8 cellular contexts compared by ENCODE assay signal in the genomic region with DNA sequence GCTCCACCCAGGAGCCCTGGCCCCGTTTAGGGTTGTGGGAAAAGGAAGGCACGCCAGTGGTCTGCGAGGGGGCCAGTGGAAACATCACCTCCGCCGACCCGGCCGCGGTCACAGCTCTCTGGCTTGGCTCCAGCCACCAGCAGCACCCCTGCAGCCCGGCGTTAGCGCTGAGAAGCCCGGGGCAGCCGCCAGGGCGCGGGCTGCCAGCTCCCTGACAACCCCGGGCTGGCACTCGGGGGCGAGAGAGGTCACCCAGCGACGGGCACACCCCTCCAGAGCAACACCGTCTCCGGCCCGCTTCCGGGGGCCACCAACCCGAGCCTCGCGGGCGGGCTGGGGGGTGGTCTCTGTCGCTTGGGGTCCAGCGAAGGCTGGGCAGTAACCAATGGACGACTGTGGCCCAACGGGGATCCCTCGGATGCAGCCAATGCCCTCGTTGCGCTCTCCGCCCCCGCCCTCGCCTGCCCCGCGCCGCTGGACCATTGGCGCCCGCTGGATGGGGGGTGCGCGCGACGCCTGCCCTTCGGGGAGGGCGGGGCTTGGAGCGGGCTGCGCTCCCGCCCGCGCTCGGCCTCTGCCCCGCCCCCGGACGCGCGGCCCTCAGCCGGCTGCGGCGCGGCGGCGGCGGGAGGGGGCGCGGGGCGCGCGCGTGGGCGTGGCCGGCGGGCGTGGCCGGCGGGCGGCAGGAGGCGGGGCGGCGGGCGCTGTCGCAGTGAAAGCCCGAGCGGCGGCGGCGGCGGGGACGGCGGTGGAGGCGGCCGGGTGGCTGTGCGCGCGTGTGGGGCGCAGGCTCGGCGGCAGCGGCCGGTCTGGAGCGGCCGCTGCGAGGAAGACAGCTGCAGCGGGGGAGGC. TPM values are rescaled to one million over a fixed set of nuclear protein-coding genes. Genes with fewer than 3 reads are reported as not detected.
DNase-seq lines count a peak whose midpoint lies in the region; ATAC-seq lines count a peak whose summit lies in the region.

Gene MAN1C1, plus strand, starts transcription at position 712 of the 852 bp plus-strand sequence. CDS start 1,007 bp downstream, outside the sequence.

- DNase-seq in AML-193 (lab: John Stamatoyannopoulos, UW) (peak; percentile 83 to 89), NCI-H82 treated with DMSO at 0.1 percent for 48 hours (lab: John Stamatoyannopoulos, UW; ENCODE audit: unreplicated experiment) (peak; percentile 68), lung microvascular endothelial cell (ENCODE audit: low read depth in 2 of 2) (peak; percentile 79 to 86)
- peak; percentile 53 to 75 for DNase-seq in activated CD8-positive, alpha-beta memory T cell treated with anti-CD3 and anti-CD28 coated beads for 1 hour (ENCODE audit: extremely low read depth in 1 of 2, low read depth in 1 of 2)
- DNase-seq in effector CD8-positive, alpha-beta T cell (lab: John Stamatoyannopoulos, UW), result peak; percentile 77
- peak in 2 of 3 experiments; percentile 64 to 75 for DNase-seq in stimulated activated CD4-positive, alpha-beta T cell treated with anti-CD3 and anti-CD28 coated beads, TNF-alpha, amount 100 ng/mL, for 24 hours (ENCODE audit: low read depth in 3 of 3)

- ATAC-seq in GM19035 (IDR thresholded peaks at IDR 0.05; ENCODE audit: unreplicated experiment) (peak; percentile 69), HG03457 (IDR thresholded peaks at IDR 0.05; ENCODE audit: unreplicated experiment) (peak; percentile 39)

RNA-seq across cellular contexts. Expression of gene MAN1C1, which starts in this region (rescaled TPM):
- 0.22 and 0.79 TPM in 2 replicates for total RNA-seq in lung microvascular endothelial cell

Comparison
In these comparisons a context has a peak if more than half of its experiments do, and no peak if none do; other contexts are left out.
1. Peak in every context shown above with its lines: DNase-seq and ATAC-seq.
2. Peak in DNase-seq in lung microvascular endothelial cell; RNA of the gene not detected or under 1 TPM.